Comparison of ENCODE assay signal across 9 cellular contexts in genomic region chr9:64773491-64773931, GRCh38.
DNase-seq lines count a peak whose midpoint lies in the region; ATAC-seq and TF ChIP-seq lines count a peak whose summit lies in the region.
"Had no signal": no experiment of that assay in that cellular context is flagged by ENCODE, and none has a peak within 500 bp of the region (broad histone marks: within the 10 kb centered on the region; RNA-seq: fewer than 3 reads in every experiment).

No MANE protein-coding gene starts in this region.

- WGBS in heart right ventricle, 2 donors = 1 to 4% methylated on average over 37 to 46 of the region's 59 CpGs

- peak; percentile 54 for DNase-seq in H7
- peak; percentile 5 for DNase-seq in WERI-Rb-1
- DNase-seq in heart right ventricle = peak in 1 of 2 donors; percentile 7
- peak; percentile 2 for DNase-seq in stimulated activated CD4-positive, alpha-beta T cell treated with anti-CD3 and anti-CD28 coated beads, Interleukin-4, amount 100 ng/mL, for 24 hours
- DNase-seq in DMS153 (lab: John Stamatoyannopoulos, UW) = no peak
- DNase-seq: foreskin keratinocyte, NCI-H526 treated with DMSO at 0.1 percent for 48 hours had no signal

- intact Hi-C loops in heart right ventricle (cut with DNase I) = no loop called here

- H3K27me3 ChIP-seq in H7 (ENCODE audit: control insufficient read depth, insufficient read depth, low read length) (peaks cover 14% of the 10 kb centered on the region), WERI-Rb-1 (ENCODE audit: insufficient read depth, low read depth, severe bottlenecking) (no peaks in the 10 kb centered on the region), heart right ventricle (peaks cover 0 to 16% (median 0%) of the 10 kb centered on the region in 7 donors)

- ATAC-seq in heart right ventricle (no peak), GM19463 (IDR thresholded peaks at IDR 0.05; ENCODE audit: unreplicated experiment) (no peak), HG02759 (IDR thresholded peaks at IDR 0.05; ENCODE audit: unreplicated experiment) (no peak)
- ATAC-seq: foreskin keratinocyte had no signal

- no peaks in the 10 kb centered on the region for H3K4me1 ChIP-seq in heart right ventricle
- H3K4me1 ChIP-seq: foreskin keratinocyte had no signal

- no peaks in the 10 kb centered on the region for H3K9me3 ChIP-seq in WERI-Rb-1 (ENCODE audit: severe bottlenecking)
- H3K9me3 ChIP-seq in heart right ventricle = no peaks in the 10 kb centered on the region

- H3K4me3 ChIP-seq in H7 (ENCODE audit: insufficient read depth, low read depth, low read length) = peak overlapping the region; percentile 14; the same call in 1 of the 2 replicates
- H3K4me3 ChIP-seq in WERI-Rb-1 (ENCODE audit: low read depth, low read length) = peak overlapping the region; percentile 36
- H3K4me3 ChIP-seq in heart right ventricle = peak overlapping the region in 7 of 10 donors; percentile 17 to 49 (median 35)

- TF ChIP-seq CTCF in WERI-Rb-1 (IDR thresholded peaks at IDR 0.05; ENCODE audit: low read depth, low read length) (no peak), heart right ventricle (IDR thresholded peaks at IDR 0.05) (no peak)

- no peak overlapping the region for H3K27ac ChIP-seq in WERI-Rb-1
- H3K27ac ChIP-seq in heart right ventricle = no peak overlapping the region
- H3K27ac ChIP-seq: foreskin keratinocyte had no signal

- H3K36me3 ChIP-seq in H7 (replicated peaks; ENCODE audit: control insufficient read depth, insufficient read depth, low read length) (no peaks in the 10 kb centered on the region), WERI-Rb-1 (no peaks in the 10 kb centered on the region), heart right ventricle (no peaks in the 10 kb centered on the region)
